ENCODE assay signal across 8 cellular contexts in genomic region chr14:24231263-24232120, GRCh38. TPM values are rescaled to one million over a fixed set of nuclear protein-coding genes. Genes with fewer than 3 reads are reported as not detected.
DNase-seq lines count a peak whose midpoint lies in the region; ATAC-seq, FAIRE-seq and TF ChIP-seq lines count a peak whose summit lies in the region.

No MANE protein-coding gene starts in this region.

- H3K36me3 Mint-ChIP-seq in T-helper 1 cell treated with Interleukin-12 subunit alpha and Interleukin-12 subunit beta and Interleukin-4 antibody, amounts not matched to agents 30 μg/mL and 1 μg/mL, for 36 hours (ENCODE audit: low read depth): peaks cover 25% of the 10 kb centered on the region

- H3K27me3 ChIP-seq in HUES6 (ENCODE audit: control insufficient read depth, insufficient read depth, low read length): no peaks in the 10 kb centered on the region
- H3K27me3 ChIP-seq in ascending aorta: no peaks in the 10 kb centered on the region
- H3K27me3 ChIP-seq in layer of hippocampus (ENCODE audit: control insufficient read depth, insufficient read depth, low read length): no peaks in the 10 kb centered on the region
- H3K27me3 ChIP-seq in testis: no peaks in the 10 kb centered on the region

- peaks cover 37% of the 10 kb centered on the region for H3K4me1 Mint-ChIP-seq in T-helper 1 cell treated with Interleukin-12 subunit alpha and Interleukin-12 subunit beta and Interleukin-4 antibody, amounts not matched to agents 30 μg/mL and 1 μg/mL, for 36 hours (ENCODE audit: low read depth)

- TF ChIP-seq CTCF in ascending aorta (IDR thresholded peaks at IDR 0.05) (no peak), testis (IDR thresholded peaks at IDR 0.05) (no peak)

- H3K9ac ChIP-seq in HUES6 (ENCODE audit: low read length): peak overlapping the region; percentile 90

- H3K4me3 Mint-ChIP-seq in T-helper 1 cell treated with Interleukin-12 subunit alpha and Interleukin-12 subunit beta and Interleukin-4 antibody, amounts not matched to agents 30 μg/mL and 1 μg/mL, for 36 hours: peak overlapping the region; percentile 97

- H3K36me3 ChIP-seq in HUES6 (ENCODE audit: control insufficient read depth, insufficient read depth, low read length) (peaks cover 31% of the 10 kb centered on the region), ascending aorta (peaks cover 5 to 34% of the 10 kb centered on the region in 2 donors), testis (ENCODE audit: low read depth, missing control alignments) (no peaks in the 10 kb centered on the region)

- no peak for TF ChIP-seq POLR2A in testis (IDR thresholded peaks at IDR 0.05)

- DNase-seq in T-helper 1 cell (no peak), ascending aorta (ENCODE audit: low spot score in 2 of 2) (no peak), testis (no peak), RCC 7860 (ENCODE audit: low spot score) (no peak)

- H3K9me3 ChIP-seq in HUES6 (ENCODE audit: control insufficient read depth, insufficient read depth, low read depth, low read length): no peaks in the 10 kb centered on the region
- no peaks in the 10 kb centered on the region for H3K9me3 ChIP-seq in ascending aorta
- no peaks in the 10 kb centered on the region for H3K9me3 ChIP-seq in testis

- H3K4me1 ChIP-seq in HUES6 (ENCODE audit: control insufficient read depth, insufficient read depth, low read length) (peaks cover 11% of the 10 kb centered on the region; the same call in 1 of the 2 replicates), ascending aorta (peaks cover 10 to 20% of the 10 kb centered on the region in 2 donors), testis (peaks cover 19% of the 10 kb centered on the region)

- FAIRE-seq in RCC 7860 (lab: Jason Lieb, UNC): no peak

- no peak for ATAC-seq in HG02798 (IDR thresholded peaks at IDR 0.05; ENCODE audit: poor library complexity, unreplicated experiment)

- H3K27ac ChIP-seq in HUES6 (ENCODE audit: low read depth, low read length) (peak overlapping the region; percentile 74; the same call in 1 of the 2 replicates), ascending aorta (peak overlapping the region; percentile 86 to 89), layer of hippocampus (ENCODE audit: low read depth, low read length) (peak overlapping the region; percentile 94), testis (peak overlapping the region; percentile 72 to 82)

- WGBS in testis, 2 donors: 7 to 9% methylated on average over 21 to 23 of the region's 23 CpGs

- no peaks in the 10 kb centered on the region for H3K27me3 Mint-ChIP-seq in T-helper 1 cell treated with Interleukin-12 subunit alpha and Interleukin-12 subunit beta and Interleukin-4 antibody, amounts not matched to agents 30 μg/mL and 1 μg/mL, for 36 hours (ENCODE audit: low read depth)

- H3K4me3 ChIP-seq in HUES6 (ENCODE audit: low read depth, low read length) (peak overlapping the region; percentile 99), ascending aorta (peak overlapping the region; percentile 85 to 90), testis (peak overlapping the region; percentile 75 to 91)

- H3K27ac Mint-ChIP-seq in T-helper 1 cell treated with Interleukin-12 subunit alpha and Interleukin-12 subunit beta and Interleukin-4 antibody, amounts not matched to agents 30 μg/mL and 1 μg/mL, for 36 hours: peak overlapping the region; percentile 91

- intact Hi-C loops in ascending aorta (cut with DNase I) (loop anchor here (1.0 to 5.0 kb wide), 5 partner anchors 11 to 84 kb away; partner anchors contain the start of genes MDP1, PSME2, RABGGTA and RNF31), testis (cut with DNase I; ENCODE audit: low total_unique reads) (no loop called here)

- no peaks in the 10 kb centered on the region for H3K9me3 Mint-ChIP-seq in T-helper 1 cell treated with Interleukin-12 subunit alpha and Interleukin-12 subunit beta and Interleukin-4 antibody, amounts not matched to agents 30 μg/mL and 1 μg/mL, for 36 hours

RNA-seq across cellular contexts. Expression of gene NEDD8, which starts 0.7 kb away (rescaled TPM):
- total RNA-seq in ascending aorta: 72.8 TPM
- total RNA-seq in testis: 100 to 1,000 TPM in 1 of 2 donors, 10 to 100 TPM in 1; 94.6 to 110 TPM
- 180 TPM for polyA plus RNA-seq in testis (ENCODE audit: insufficient read depth, low read depth, low replicate concordance)

RNA-seq across cellular contexts. Expression of gene GMPR2, which starts 1.2 kb away (rescaled TPM):
- 37.5 TPM for total RNA-seq in ascending aorta
- 10 to 100 TPM; 30.0 to 42.2 TPM for total RNA-seq in testis
- 49.9 TPM for polyA plus RNA-seq in testis (ENCODE audit: insufficient read depth, low read depth, low replicate concordance)

RNA-seq across cellular contexts. Expression of gene TINF2, which starts 10.9 kb away (rescaled TPM):
- total RNA-seq in ascending aorta (70.0 TPM), testis (10 to 100 TPM; 27.5 to 32.1 TPM)
- 45.6 TPM for polyA plus RNA-seq in testis (ENCODE audit: insufficient read depth, low read depth, low replicate concordance)

RNA-seq across cellular contexts. Expression of gene MDP1, which starts 15.6 kb away (rescaled TPM):
- total RNA-seq in ascending aorta: 58.8 TPM
- total RNA-seq in testis: 10 to 100 TPM; 17.3 to 19.5 TPM
- polyA plus RNA-seq in testis (ENCODE audit: insufficient read depth, low read depth, low replicate concordance): 20.1 TPM

RNA-seq across cellular contexts. Expression of gene CHMP4A, which starts 18.2 kb away (rescaled TPM):
- total RNA-seq in ascending aorta: 27.0 TPM
- 100 to 1,000 TPM in 1 of 2 donors, 10 to 100 TPM in 1; 52.9 to 111 TPM for total RNA-seq in testis
- 56.3 TPM for polyA plus RNA-seq in testis (ENCODE audit: insufficient read depth, low read depth, low replicate concordance)
